ENCODE assay signal across 1 cellular context in genomic region chr10:118969014-118969413, GRCh38.
TF ChIP-seq lines count a peak whose summit lies in the region.

No MANE protein-coding gene starts in this region.

TF ChIP-seq in SK-N-SH, 30 proteins besides CTCF, POLR2A, EP300 and RAD21 (continued from another document):
- TF ChIP-seq USF1 (IDR thresholded peaks at IDR 0.05; ENCODE audit: borderline replicate concordance, low read depth): no peak
- no peak for TF ChIP-seq RCOR1 (IDR thresholded peaks at IDR 0.05; ENCODE audit: low read length)
- TF ChIP-seq USF2 (IDR thresholded peaks at IDR 0.05; ENCODE audit: borderline replicate concordance, low read depth, low read length): no peak
- no peak for TF ChIP-seq TAF1 (IDR thresholded peaks at IDR 0.05; ENCODE audit: borderline replicate concordance, low read depth, low read length)
